In genomic region chr14:103854017-103854808, GRCh38 we compare ENCODE assay signal across 15 cellular contexts. TPM values are rescaled to one million over a fixed set of nuclear protein-coding genes. Genes with fewer than 3 reads are reported as not detected.
A peak's percentile ranks its signal among the peaks of the same experiment; 100 is the strongest.
DNase-seq lines count a peak whose midpoint lies in the region; ATAC-seq and TF ChIP-seq lines count a peak whose summit lies in the region.
"Had no signal": no experiment of that assay in that cellular context is flagged by ENCODE, and none has a peak within 500 bp of the region (broad histone marks: within the 10 kb centered on the region; RNA-seq: fewer than 3 reads in every experiment).

No MANE protein-coding gene starts in this region.

- no peak overlapping the region for H3K4me3 ChIP-seq in RWPE2 (ENCODE audit: severe bottlenecking)
- H3K4me3 ChIP-seq: uterus had no signal

- DNase-seq in GM13976 (ENCODE audit: low spot score): peak; percentile 17
- no peak for DNase-seq in RWPE2 (ENCODE audit: low spot score)
- no peak for DNase-seq in glutamatergic neuron
- peak; percentile 50 for DNase-seq in posterior vena cava (ENCODE audit: low spot score)
- no peak for DNase-seq in NCI-H446 treated with DMSO at 0.1 percent for 48 hours (lab: John Stamatoyannopoulos, UW)
- DNase-seq: activated T-cell treated with anti-CD3 and anti-CD28 coated beads, Interleukin-2, amount 50 U/mL, for 24 hours; amygdala; KG1; NCI-H1436; uterus had no signal

- peaks cover 1% of the 10 kb centered on the region for H3K27me3 Mint-ChIP-seq in glutamatergic neuron (ENCODE audit: unreplicated experiment)
- H3K27me3 Mint-ChIP-seq: activated T-cell treated with anti-CD3 and anti-CD28 coated beads, Interleukin-2, amount 50 U/mL, for 24 hours; progenitor cell of endocrine pancreas had no signal

- peak overlapping the region; percentile 34 for H3K4me3 Mint-ChIP-seq in glutamatergic neuron (ENCODE audit: unreplicated experiment)
- H3K4me3 Mint-ChIP-seq: activated T-cell treated with anti-CD3 and anti-CD28 coated beads, Interleukin-2, amount 50 U/mL, for 24 hours; dendritic cell treated with granulocyte-macrophage colony-stimulating factor and Interleukin-4, amounts not matched to agents 40 ng/mL and 50 ng/mL, for 4 days had no signal

- no peak overlapping the region for H3K27ac ChIP-seq in RWPE2 (ENCODE audit: poor library complexity, severe bottlenecking)
- H3K27ac ChIP-seq: uterus had no signal

- H3K36me3 ChIP-seq in RWPE2 (ENCODE audit: low read depth): no peaks in the 10 kb centered on the region
- H3K36me3 ChIP-seq: uterus had no signal

- no peak for TF ChIP-seq CTCF in GM13976 (IDR thresholded peaks at IDR 0.05; ENCODE audit: borderline replicate concordance, control extremely low read depth, extremely low read depth, insufficient read depth, missing control alignments)
- TF ChIP-seq CTCF in RWPE2 (IDR thresholded peaks at IDR 0.05; ENCODE audit: poor library complexity, severe bottlenecking): no peak
- TF ChIP-seq CTCF in glutamatergic neuron (IDR thresholded peaks at IDR 0.05; ENCODE audit: partially characterized antibody, unreplicated experiment): no peak

- H3K27me3 ChIP-seq in RWPE2 (ENCODE audit: insufficient read depth, poor library complexity, severe bottlenecking): no peaks in the 10 kb centered on the region
- H3K27me3 ChIP-seq: uterus had no signal

- in situ Hi-C loops in GM13976 (cut with MboI; ENCODE audit: low sequenced_read_pairs, unreplicated experiment): no loop called here

- ATAC-seq in RWPE2 (ENCODE audit: low read depth): peak; percentile 45; the same call in 2 of the 3 replicates
- no peak for ATAC-seq in SK-N-SH treated with all-trans-retinoic acid at 6 μM for 48 hours
- ATAC-seq in HG03025 (IDR thresholded peaks at IDR 0.05; ENCODE audit: low FRiP score, unreplicated experiment): no peak
- ATAC-seq: Panc1 had no signal

- no peaks in the 10 kb centered on the region for H3K36me3 Mint-ChIP-seq in glutamatergic neuron (ENCODE audit: unreplicated experiment)

- no peaks in the 10 kb centered on the region for H3K9me3 ChIP-seq in RWPE2 (ENCODE audit: severe bottlenecking)
- H3K9me3 ChIP-seq: uterus had no signal

- peaks cover 9% of the 10 kb centered on the region for H3K4me1 ChIP-seq in RWPE2 (ENCODE audit: insufficient read depth, poor library complexity, severe bottlenecking)
- H3K4me1 ChIP-seq: uterus had no signal

- peaks cover 12% of the 10 kb centered on the region for H3K9me3 Mint-ChIP-seq in glutamatergic neuron (ENCODE audit: unreplicated experiment)
- H3K9me3 Mint-ChIP-seq: activated T-cell treated with anti-CD3 and anti-CD28 coated beads, Interleukin-2, amount 50 U/mL, for 24 hours; dendritic cell treated with granulocyte-macrophage colony-stimulating factor and Interleukin-4, amounts not matched to agents 40 ng/mL and 50 ng/mL, for 4 days had no signal

- peak overlapping the region; percentile 82 for H3K27ac Mint-ChIP-seq in glutamatergic neuron (ENCODE audit: unreplicated experiment)
- H3K27ac Mint-ChIP-seq: activated T-cell treated with anti-CD3 and anti-CD28 coated beads, Interleukin-2, amount 50 U/mL, for 24 hours; dendritic cell treated with granulocyte-macrophage colony-stimulating factor and Interleukin-4, amounts not matched to agents 40 ng/mL and 50 ng/mL, for 4 days had no signal

- peaks cover 24% of the 10 kb centered on the region for H3K4me1 Mint-ChIP-seq in glutamatergic neuron (ENCODE audit: low read depth, unreplicated experiment)

- intact Hi-C loops in posterior vena cava (cut with DNase I): no loop called here

TF ChIP-seq in SK-N-SH treated with all-trans-retinoic acid at 6 μM for 48 hours, 23 proteins besides CTCF, POLR2A, EP300 and RAD21:
- TF ChIP-seq ZC3H10 (CRISPR knock-in tag; IDR thresholded peaks at IDR 0.05) (no peak), POU6F1 (CRISPR knock-in tag; IDR thresholded peaks at IDR 0.05; ENCODE audit: borderline replicate concordance, low read depth) (no peak), TSHZ2 (CRISPR knock-in tag; IDR thresholded peaks at IDR 0.05) (no peak), PPARA (CRISPR knock-in tag; IDR thresholded peaks at IDR 0.05; ENCODE audit: borderline replicate concordance) (no peak), ZNF565 (CRISPR knock-in tag; conservative IDR thresholded peaks at IDR 0.05; ENCODE audit: low read depth) (no peak), OSR1 (CRISPR knock-in tag; IDR thresholded peaks at IDR 0.05) (no peak)

RNA-seq across cellular contexts. Expression of gene PPP1R13B, which starts 6.8 kb away (rescaled TPM):
- total RNA-seq in glutamatergic neuron (ENCODE audit: unreplicated experiment) (24.6 TPM), posterior vena cava (10 to 100 TPM; 17.8 to 29.6 TPM)

Comparison
In these comparisons a context has a peak if more than half of its experiments do, and no peak if none do; other contexts are left out.
1. DNase-seq: peak in GM13976 (single experiment) and posterior vena cava (single experiment); none in RWPE2 (single experiment), glutamatergic neuron (single experiment) and NCI-H446 treated with DMSO at 0.1 percent for 48 hours (single experiment).